In the genomic region with DNA sequence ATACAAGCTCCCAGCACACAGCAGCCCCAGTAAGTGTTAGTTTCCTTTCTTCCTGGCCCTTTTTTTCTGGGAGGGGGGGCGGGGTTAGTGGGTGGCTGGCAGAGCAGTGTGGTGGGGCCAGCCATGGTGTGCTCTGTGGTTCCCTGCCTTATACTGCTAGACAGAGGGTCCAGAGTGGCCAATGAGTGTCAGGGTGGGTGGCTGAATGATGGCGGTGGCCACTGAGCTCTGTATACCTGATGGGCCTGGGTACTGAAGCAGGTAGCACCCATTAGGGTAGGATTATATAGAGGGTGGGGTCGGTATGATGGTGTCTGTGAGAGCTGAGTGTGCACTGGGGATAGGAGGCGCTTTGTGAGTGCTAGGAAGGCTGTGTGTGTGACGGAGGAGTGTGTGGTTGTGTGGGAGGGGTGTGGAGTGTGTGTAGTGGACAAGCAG, we compare ENCODE assay signal across 7 cellular contexts. TPM values are rescaled to one million over a fixed set of nuclear protein-coding genes. Genes with fewer than 3 reads are reported as not detected.
A peak's percentile ranks its signal among the peaks of the same experiment; 100 is the strongest.
DNase-seq lines count a peak whose midpoint lies in the region; ATAC-seq, FAIRE-seq and TF ChIP-seq lines count a peak whose summit lies in the region.

No MANE protein-coding gene starts in this region.

- DNase-seq in GM12865 (ENCODE audit: low read depth) (peak; percentile 8), Peyer's patch (no peak), right cardiac atrium (no peak), small intestine (no peak), head of caudate nucleus (no peak), HuH-7.5 (ENCODE audit: low spot score) (no peak)

- intact Hi-C loops in right cardiac atrium (cut with DNase I) (loop anchor here in 3 of 4 donors (5.0 kb wide), 1 partner anchor 36 kb away; no protein-coding TSS in a partner anchor), head of caudate nucleus (cut with DNase I) (no loop called here)

- no peak for TF ChIP-seq CTCF in GM12865 (IDR thresholded peaks at IDR 0.05; ENCODE audit: insufficient read depth, low read depth, low read length, missing control alignments)
- no peak for TF ChIP-seq CTCF in Peyer's patch (IDR thresholded peaks at IDR 0.05)

- H3K4me1 ChIP-seq in Peyer's patch: peaks cover 15 to 75% (median 49%) of the 10 kb centered on the region in 4 donors
- H3K4me1 ChIP-seq in right cardiac atrium (ENCODE audit: control insufficient read depth, insufficient read depth, low read length): peaks cover 38% of the 10 kb centered on the region
- H3K4me1 ChIP-seq in small intestine (ENCODE audit: control insufficient read depth in 2 of 2, insufficient read depth in 1 of 2, low read depth in 1 of 2, low read length in 1 of 2): peaks cover 10 to 14% of the 10 kb centered on the region in 2 donors

- H3K27ac ChIP-seq in Peyer's patch (peak overlapping the region; percentile 89 to 99 (median 96)), right cardiac atrium (ENCODE audit: low read length) (peak overlapping the region; percentile 85), small intestine (ENCODE audit: low read depth in 1 of 2, low read length in 1 of 2) (peak overlapping the region; percentile 76 to 84)

- H3K9me3 ChIP-seq in Peyer's patch (no peaks in the 10 kb centered on the region), right cardiac atrium (ENCODE audit: control insufficient read depth, low read length) (no peaks in the 10 kb centered on the region), small intestine (ENCODE audit: control insufficient read depth, low read depth) (no peaks in the 10 kb centered on the region)

- H3K36me3 ChIP-seq in Peyer's patch: peaks cover 0 to 13% (median 0%) of the 10 kb centered on the region in 3 donors
- H3K36me3 ChIP-seq in small intestine (ENCODE audit: control insufficient read depth in 2 of 2, insufficient read depth in 2 of 2, low read length in 2 of 2): peaks cover 4% of the 10 kb centered on the region in 2 donors

- H3K4me3 ChIP-seq in GM12865 (ENCODE audit: low read depth, low read length) (peak overlapping the region; percentile 43; the same call in 1 of the 2 replicates), Peyer's patch (peak overlapping the region; percentile 55 to 89 (median 72)), right cardiac atrium (ENCODE audit: low read length) (no peak overlapping the region), small intestine (ENCODE audit: low read depth in 1 of 2, low read length in 2 of 2) (no peak overlapping the region)

- FAIRE-seq in small intestine (lab: Jason Lieb, UNC): no peak

- H3K27me3 ChIP-seq in Peyer's patch: no peaks in the 10 kb centered on the region
- no peaks in the 10 kb centered on the region for H3K27me3 ChIP-seq in right cardiac atrium (ENCODE audit: control insufficient read depth, insufficient read depth)
- no peaks in the 10 kb centered on the region for H3K27me3 ChIP-seq in small intestine (ENCODE audit: control insufficient read depth in 2 of 2, insufficient read depth in 2 of 2, low read length in 2 of 2)

- TF ChIP-seq POLR2A in Peyer's patch (IDR thresholded peaks at IDR 0.05): no peak

- 48% methylated on average over 5 of the region's 5 CpGs for WGBS in right cardiac atrium
- WGBS in small intestine, 3 donors: 37 to 41% (median 38%) methylated on average over 5 of the region's 5 CpGs

- ATAC-seq in right cardiac atrium (no peak), esophagus mucosa (no peak)

RNA-seq across cellular contexts. Expression of a gene that starts 13.8 kb away (rescaled TPM):
- 10 to 100 TPM; 40.5 to 72.8 (median 67.2) TPM for total RNA-seq in Peyer's patch
- total RNA-seq in right cardiac atrium: 10 to 100 TPM; 36.4 to 42.7 (median 39.6) TPM
- polyA plus RNA-seq in right cardiac atrium: 28.6 TPM
- polyA plus RNA-seq in small intestine: 10 to 100 TPM; 14.1 to 29.8 (median 18.1) TPM
- total RNA-seq in esophagus mucosa: 31.4 TPM

RNA-seq across cellular contexts. Expression of a gene that starts 19.1 kb away (rescaled TPM):
- total RNA-seq in Peyer's patch (1 to 10 TPM in 2 of 4 donors, not detected in 2; 1.1 TPM), right cardiac atrium (under 1 TPM in 3 of 4 donors, not detected in 1; 0.20 to 0.32 (median 0.26) TPM), esophagus mucosa (0.84 TPM)
- polyA plus RNA-seq in right cardiac atrium (0.29 TPM), small intestine (1 to 10 TPM in 1 of 3 donors, under 1 TPM in 2; 0.81 to 1.1 (median 0.97) TPM)

RNA-seq across cellular contexts. Expression of a gene that starts 19.6 kb away (rescaled TPM):
- total RNA-seq in Peyer's patch: 10 to 100 TPM in 2 of 4 donors, 1 to 10 TPM in 2; 8.6 to 42.1 (median 10.2) TPM
- total RNA-seq in right cardiac atrium: 1 to 10 TPM; 1.6 to 5.9 (median 4.4) TPM
- 4.3 TPM for polyA plus RNA-seq in right cardiac atrium
- polyA plus RNA-seq in small intestine: 10 to 100 TPM; 16.3 to 49.4 (median 17.3) TPM
- total RNA-seq in esophagus mucosa: 32.5 TPM

RNA-seq across cellular contexts. Expression of a gene that starts 27.9 kb away (rescaled TPM):
- total RNA-seq in Peyer's patch: 10 to 100 TPM; 13.2 to 85.4 (median 49.3) TPM
- total RNA-seq in right cardiac atrium: 10 to 100 TPM; 33.3 to 58.1 (median 48.1) TPM
- 39.1 TPM for polyA plus RNA-seq in right cardiac atrium
- 10 to 100 TPM; 28.6 to 51.6 (median 31.8) TPM for polyA plus RNA-seq in small intestine
- total RNA-seq in esophagus mucosa: 21.5 TPM

RNA-seq across cellular contexts. Expression of a gene that starts 30.3 kb away (rescaled TPM):
- total RNA-seq in Peyer's patch (not detected), right cardiac atrium (1 to 10 TPM in 3 of 4 donors, under 1 TPM in 1; 0.91 to 1.6 (median 1.2) TPM), esophagus mucosa (0.20 TPM)
- polyA plus RNA-seq in right cardiac atrium (0.41 TPM), small intestine (1 to 10 TPM in 1 of 3 donors, not detected in 2; 1.1 TPM)

Comparison
In these comparisons a context has a peak if more than half of its experiments do, and no peak if none do; other contexts are left out.
1. H3K4me3 ChIP-seq: peak in GM12865 (single experiment) and Peyer's patch (4 of 4); none in right cardiac atrium (single experiment) and small intestine (0 of 2).
2. Peak in every context shown above with its lines, with median percentiles within 50 percentile points of each other: H3K27ac ChIP-seq.